In the genomic region with DNA sequence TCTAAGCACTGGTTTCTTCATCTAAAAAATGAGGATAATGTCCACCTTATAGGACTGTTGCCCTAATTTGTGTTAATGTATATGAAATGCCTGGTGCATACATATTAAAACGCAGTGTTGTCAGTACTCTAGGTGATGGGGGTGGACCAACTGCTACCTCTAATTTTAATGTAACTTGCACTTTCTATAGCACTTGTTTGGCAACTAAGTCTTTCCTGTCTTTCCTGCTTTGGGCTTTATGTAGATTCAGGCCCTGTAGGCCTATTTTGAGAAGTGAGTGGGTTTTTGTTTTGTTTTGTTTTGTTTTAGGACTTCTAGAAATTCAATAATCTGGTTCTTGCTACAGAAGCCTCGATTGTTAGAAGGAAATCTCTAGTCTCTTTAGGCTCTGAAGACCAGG, we compare ENCODE assay signal across 1 cellular context.
TF ChIP-seq lines count a peak whose summit lies in the region.

No MANE protein-coding gene starts in this region.

TF ChIP-seq in WTC11, 78 proteins besides CTCF, POLR2A, EP300 and RAD21 (continued from another document):
- TF ChIP-seq, protein P1, sequence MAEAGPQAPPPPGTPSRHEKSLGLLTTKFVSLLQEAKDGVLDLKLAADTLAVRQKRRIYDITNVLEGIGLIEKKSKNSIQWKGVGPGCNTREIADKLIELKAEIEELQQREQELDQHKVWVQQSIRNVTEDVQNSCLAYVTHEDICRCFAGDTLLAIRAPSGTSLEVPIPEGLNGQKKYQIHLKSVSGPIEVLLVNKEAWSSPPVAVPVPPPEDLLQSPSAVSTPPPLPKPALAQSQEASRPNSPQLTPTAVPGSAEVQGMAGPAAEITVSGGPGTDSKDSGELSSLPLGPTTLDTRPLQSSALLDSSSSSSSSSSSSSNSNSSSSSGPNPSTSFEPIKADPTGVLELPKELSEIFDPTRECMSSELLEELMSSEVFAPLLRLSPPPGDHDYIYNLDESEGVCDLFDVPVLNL (CRISPR knock-in tag; IDR thresholded peaks at IDR 0.05; ENCODE audit: borderline replicate concordance, low read depth): no peak
- TF ChIP-seq ZNF671 (CRISPR knock-in tag; IDR thresholded peaks at IDR 0.05) (no peak), MXD4 (CRISPR knock-in tag; IDR thresholded peaks at IDR 0.05; ENCODE audit: borderline replicate concordance) (no peak)
- TF ChIP-seq, protein P2, sequence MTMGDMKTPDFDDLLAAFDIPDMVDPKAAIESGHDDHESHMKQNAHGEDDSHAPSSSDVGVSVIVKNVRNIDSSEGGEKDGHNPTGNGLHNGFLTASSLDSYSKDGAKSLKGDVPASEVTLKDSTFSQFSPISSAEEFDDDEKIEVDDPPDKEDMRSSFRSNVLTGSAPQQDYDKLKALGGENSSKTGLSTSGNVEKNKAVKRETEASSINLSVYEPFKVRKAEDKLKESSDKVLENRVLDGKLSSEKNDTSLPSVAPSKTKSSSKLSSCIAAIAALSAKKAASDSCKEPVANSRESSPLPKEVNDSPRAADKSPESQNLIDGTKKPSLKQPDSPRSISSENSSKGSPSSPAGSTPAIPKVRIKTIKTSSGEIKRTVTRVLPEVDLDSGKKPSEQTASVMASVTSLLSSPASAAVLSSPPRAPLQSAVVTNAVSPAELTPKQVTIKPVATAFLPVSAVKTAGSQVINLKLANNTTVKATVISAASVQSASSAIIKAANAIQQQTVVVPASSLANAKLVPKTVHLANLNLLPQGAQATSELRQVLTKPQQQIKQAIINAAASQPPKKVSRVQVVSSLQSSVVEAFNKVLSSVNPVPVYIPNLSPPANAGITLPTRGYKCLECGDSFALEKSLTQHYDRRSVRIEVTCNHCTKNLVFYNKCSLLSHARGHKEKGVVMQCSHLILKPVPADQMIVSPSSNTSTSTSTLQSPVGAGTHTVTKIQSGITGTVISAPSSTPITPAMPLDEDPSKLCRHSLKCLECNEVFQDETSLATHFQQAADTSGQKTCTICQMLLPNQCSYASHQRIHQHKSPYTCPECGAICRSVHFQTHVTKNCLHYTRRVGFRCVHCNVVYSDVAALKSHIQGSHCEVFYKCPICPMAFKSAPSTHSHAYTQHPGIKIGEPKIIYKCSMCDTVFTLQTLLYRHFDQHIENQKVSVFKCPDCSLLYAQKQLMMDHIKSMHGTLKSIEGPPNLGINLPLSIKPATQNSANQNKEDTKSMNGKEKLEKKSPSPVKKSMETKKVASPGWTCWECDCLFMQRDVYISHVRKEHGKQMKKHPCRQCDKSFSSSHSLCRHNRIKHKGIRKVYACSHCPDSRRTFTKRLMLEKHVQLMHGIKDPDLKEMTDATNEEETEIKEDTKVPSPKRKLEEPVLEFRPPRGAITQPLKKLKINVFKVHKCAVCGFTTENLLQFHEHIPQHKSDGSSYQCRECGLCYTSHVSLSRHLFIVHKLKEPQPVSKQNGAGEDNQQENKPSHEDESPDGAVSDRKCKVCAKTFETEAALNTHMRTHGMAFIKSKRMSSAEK (CRISPR knock-in tag; IDR thresholded peaks at IDR 0.05; ENCODE audit: borderline replicate concordance): no peak
